In genomic region chr17:77235370-77236080, GRCh38 we compare ENCODE assay signal across 8 cellular contexts.
A peak's percentile ranks its signal among the peaks of the same experiment; 100 is the strongest.
DNase-seq lines count a peak whose midpoint lies in the region; ATAC-seq and TF ChIP-seq lines count a peak whose summit lies in the region.

No MANE protein-coding gene starts in this region.

- peak overlapping the region; percentile 64; the same call in 1 of the 2 replicates for H3K9ac ChIP-seq in BLaER1
- H3K9ac ChIP-seq in mesenchymal stem cell (ENCODE audit: low read length) = peak overlapping the region; percentile 85

- H2BK15ac ChIP-seq in mesenchymal stem cell (ENCODE audit: low read depth, poor library complexity, severe bottlenecking) = no peak overlapping the region

- H2BK120ac ChIP-seq in mesenchymal stem cell (ENCODE audit: low read depth, low read length) = peak overlapping the region; percentile 88

- H3K9me3 ChIP-seq in BLaER1 = peaks cover 13% of the 10 kb centered on the region
- no peaks in the 10 kb centered on the region for H3K9me3 ChIP-seq in breast epithelium
- peaks cover 13% of the 10 kb centered on the region for H3K9me3 ChIP-seq in mesenchymal stem cell (ENCODE audit: control insufficient read depth, low read length)
- H3K9me3 ChIP-seq in transverse colon = no peaks in the 10 kb centered on the region

- H4K20me1 ChIP-seq in BLaER1 = no peaks in the 10 kb centered on the region

- TF ChIP-seq CTCF in breast epithelium (IDR thresholded peaks at IDR 0.05) (no peak), transverse colon (IDR thresholded peaks at IDR 0.05) (no peak)

- intact Hi-C loops in breast epithelium (cut with DNase I; ENCODE audit: low total_unique reads) = loop anchor here (10.0 kb wide), 1 partner anchor 469 kb away; no protein-coding TSS in a partner anchor
- intact Hi-C loops in transverse colon (cut with DNase I; ENCODE audit: low total_unique reads) = no loop called here

- H3K4me1 ChIP-seq in BLaER1 (peaks cover 60% of the 10 kb centered on the region), breast epithelium (no peaks in the 10 kb centered on the region), mesenchymal stem cell (ENCODE audit: control insufficient read depth, insufficient read depth, low read depth, low read length) (peaks cover 11% of the 10 kb centered on the region), transverse colon (peaks cover 0 to 20% (median 16%) of the 10 kb centered on the region in 4 donors)

- no peak for ATAC-seq in GM19463 (IDR thresholded peaks at IDR 0.05; ENCODE audit: unreplicated experiment)

- H3K23ac ChIP-seq in mesenchymal stem cell (ENCODE audit: low read length in 2 of 2) = no peak overlapping the region

- no peak overlapping the region for H4K8ac ChIP-seq in mesenchymal stem cell (ENCODE audit: low read length)

- no peak overlapping the region for H2AK5ac ChIP-seq in mesenchymal stem cell (ENCODE audit: low read length, severe bottlenecking)

- H3K27ac ChIP-seq in BLaER1 (peak overlapping the region; percentile 69), breast epithelium (peak overlapping the region in 1 of 2 donors; percentile 59), mesenchymal stem cell (ENCODE audit: low read length, poor library complexity, severe bottlenecking) (peak overlapping the region; percentile 82), transverse colon (peak overlapping the region; percentile 48 to 78 (median 70))

- peak overlapping the region in 1 of 2 experiments; percentile 79 for H3K18ac ChIP-seq in mesenchymal stem cell (ENCODE audit: low read depth in 1 of 2, low read length in 2 of 2)

- no peak overlapping the region for H3K14ac ChIP-seq in mesenchymal stem cell (ENCODE audit: low read length in 2 of 2)

- TF ChIP-seq POLR2A in breast epithelium (IDR thresholded peaks at IDR 0.05) = no peak
- TF ChIP-seq POLR2A in transverse colon (IDR thresholded peaks at IDR 0.05) = no peak

- H2BK5ac ChIP-seq in mesenchymal stem cell (ENCODE audit: low read depth, low read length, poor library complexity, severe bottlenecking) = no peak overlapping the region

- peak overlapping the region; percentile 5 for H4K91ac ChIP-seq in mesenchymal stem cell (ENCODE audit: low read length)

- no peak overlapping the region for H2AFZ ChIP-seq in mesenchymal stem cell (ENCODE audit: low read depth, low read length)

- peak overlapping the region; percentile 46; the same call in 1 of the 2 replicates for H3K4me3 ChIP-seq in BLaER1
- H3K4me3 ChIP-seq in breast epithelium = peak overlapping the region; percentile 20 to 54 (median 21)
- H3K4me3 ChIP-seq in mesenchymal stem cell (ENCODE audit: insufficient read depth in 1 of 2, low read depth in 1 of 2, low read length in 2 of 2) = peak overlapping the region in 1 of 2 experiments; percentile 73
- peak overlapping the region in 1 of 4 donors; percentile 10 for H3K4me3 ChIP-seq in transverse colon

- peak overlapping the region; percentile 79 for H3K4me2 ChIP-seq in BLaER1
- peak overlapping the region; percentile 29 for H3K4me2 ChIP-seq in mesenchymal stem cell (ENCODE audit: low read length, poor library complexity, severe bottlenecking)

- DNase-seq in MV-4-11 (lab: John Stamatoyannopoulos, UW) (peak; percentile 83), breast epithelium (ENCODE audit: low spot score in 2 of 2) (no peak), mesenchymal stem cell (peak; percentile 98), transverse colon (no peak), NCI-H1092 treated with DMSO at 0.1 percent for 48 hours (lab: John Stamatoyannopoulos, UW) (no peak), NCI-H2196 treated with DMSO at 0.1 percent for 48 hours (lab: John Stamatoyannopoulos, UW; ENCODE audit: unreplicated experiment) (no peak)

- 5% methylated on average over 12 of the region's 15 CpGs for WGBS in mesenchymal stem cell
- WGBS in transverse colon (ENCODE audit: low coverage in 1 of 2), 2 donors = 15 to 30% methylated on average over 11 to 15 of the region's 15 CpGs

- peak overlapping the region in 1 of 2 experiments; percentile 40 for H2BK12ac ChIP-seq in mesenchymal stem cell (ENCODE audit: low read length in 2 of 2)

- H3K27me3 ChIP-seq in BLaER1 (no peaks in the 10 kb centered on the region), breast epithelium (no peaks in the 10 kb centered on the region), mesenchymal stem cell (ENCODE audit: control insufficient read depth in 1 of 2, insufficient read depth in 1 of 2, low read length in 2 of 2) (no peaks in the 10 kb centered on the region), transverse colon (no peaks in the 10 kb centered on the region)

- TF ChIP-seq EP300 in transverse colon (IDR thresholded peaks at IDR 0.05; ENCODE audit: low read depth) = no peak

- 0 out of 2 replicates have a peak, but pooled peaks cover 4% of the 10 kb centered on the region for H3K36me3 ChIP-seq in BLaER1
- no peaks in the 10 kb centered on the region for H3K36me3 ChIP-seq in breast epithelium
- peaks cover 0 to 4% of the 10 kb centered on the region in 2 experiments for H3K36me3 ChIP-seq in mesenchymal stem cell (ENCODE audit: control insufficient read depth in 1 of 2, insufficient read depth in 2 of 2, low read depth in 1 of 2, low read length in 2 of 2)
- no peaks in the 10 kb centered on the region for H3K36me3 ChIP-seq in transverse colon

- no peaks in the 10 kb centered on the region for H3K79me1 ChIP-seq in mesenchymal stem cell (replicated peaks; ENCODE audit: low read length, poor library complexity, severe bottlenecking)

- in situ Hi-C loops in transverse colon (cut with MboI; ENCODE audit: low pct_ligation_motif_present in 1 of 4, low pct_unique_long_range_greater_than_20kb in 1 of 4, low sequenced_read_pairs in 3 of 4) = no loop called here

- peak overlapping the region; percentile 3 to 13 for H3K4ac ChIP-seq in mesenchymal stem cell (ENCODE audit: low read depth in 1 of 2, low read length in 2 of 2)

Comparison
In these comparisons a context has a peak if more than half of its experiments do, and no peak if none do; other contexts are left out.
1. DNase-seq: peak in MV-4-11 (single experiment) and mesenchymal stem cell (single experiment); none in breast epithelium (0 of 2), transverse colon (single experiment), NCI-H1092 treated with DMSO at 0.1 percent for 48 hours (single experiment) and NCI-H2196 treated with DMSO at 0.1 percent for 48 hours (single experiment).